In genomic region chr13:113969973-113970611, GRCh38 we compare ENCODE assay signal across 18 cellular contexts. TPM values are rescaled to one million over a fixed set of nuclear protein-coding genes. Genes with fewer than 3 reads are reported as not detected.
DNase-seq lines count a peak whose midpoint lies in the region; ATAC-seq and TF ChIP-seq lines count a peak whose summit lies in the region.
"Had no signal": no experiment of that assay in that cellular context is flagged by ENCODE, and none has a peak within 500 bp of the region (broad histone marks: within the 10 kb centered on the region; RNA-seq: fewer than 3 reads in every experiment).

No MANE protein-coding gene starts in this region.

- intact Hi-C loops in PC-3 (cut with micrococcal nuclease) = loop anchor here (10.0 kb wide), 1 partner anchor 95 kb away; no protein-coding TSS in a partner anchor

- TF ChIP-seq CTCF in PC-3 (conservative IDR thresholded peaks at IDR 0.05; ENCODE audit: low read depth, low read length) (no peak), endodermal cell (conservative IDR thresholded peaks at IDR 0.05) (no peak), lung (IDR thresholded peaks at IDR 0.05; ENCODE audit: control extremely low read depth, extremely low read depth) (no peak)

- H3K9ac ChIP-seq in PC-3 (ENCODE audit: low read length) (peak overlapping the region; percentile 39), endodermal cell (ENCODE audit: extremely low read depth, low read length, poor library complexity, severe bottlenecking) (no peak overlapping the region), subcutaneous abdominal adipose tissue (ENCODE audit: low read length in 5 of 5) (peak overlapping the region in 1 of 5 donors; percentile 29)
- H3K9ac ChIP-seq: BLaER1 treated with 17β-estradiol and CSF1 and Interleukin-3, amounts not matched to agents 10 nM and 100 nM had no signal

- WGBS in endodermal cell (ENCODE audit: insufficient coverage in 1 of 2, insufficient read length in 1 of 2), 2 experiments = 93 to 96% methylated on average over 10 to 20 of the region's 20 CpGs
- 81 to 89% methylated on average over 20 of the region's 20 CpGs for WGBS in lung, 2 donors

- H3K9me3 Mint-ChIP-seq in endodermal cell = no peaks in the 10 kb centered on the region
- H3K9me3 Mint-ChIP-seq in activated CD8-positive, alpha-beta memory T cell treated with anti-CD3 and anti-CD28 coated beads, Interleukin-2, amount 10 ng/mL, durations not matched to agents 7 days and 5 days (ENCODE audit: low read depth) = no peaks in the 10 kb centered on the region

- POLR2A ChIA-PET in PC-3 (lab: Charles Lee; ENCODE audit: unreplicated experiment) = no interaction called here

- TSS peak; percentile 17 for BruUV-seq in PC-3 (replicated peaks; lab: Mats Ljungman, UMichigan)

- H4K20me1 ChIP-seq in PC-3 (ENCODE audit: low read length) = no peaks in the 10 kb centered on the region

- H2AFZ ChIP-seq in PC-3 (ENCODE audit: low read length) = peak overlapping the region; percentile 62; the same call in 1 of the 2 replicates

- H3K4me1 Mint-ChIP-seq in endodermal cell = peaks cover 5% of the 10 kb centered on the region
- no peaks in the 10 kb centered on the region for H3K4me1 Mint-ChIP-seq in activated CD8-positive, alpha-beta memory T cell treated with anti-CD3 and anti-CD28 coated beads, Interleukin-2, amount 10 ng/mL, durations not matched to agents 7 days and 5 days

- peak overlapping the region; percentile 71 for H3K4me2 ChIP-seq in PC-3 (ENCODE audit: low read length)
- H3K4me2 ChIP-seq: BLaER1 treated with 17β-estradiol and CSF1 and Interleukin-3, amounts not matched to agents 10 nM and 100 nM had no signal

- no peaks in the 10 kb centered on the region for H3K27me3 Mint-ChIP-seq in endodermal cell (ENCODE audit: insufficient read depth)
- H3K27me3 Mint-ChIP-seq in activated CD8-positive, alpha-beta memory T cell treated with anti-CD3 and anti-CD28 coated beads, Interleukin-2, amount 10 ng/mL, durations not matched to agents 7 days and 5 days = no peaks in the 10 kb centered on the region
- H3K27me3 Mint-ChIP-seq: progenitor cell of endocrine pancreas had no signal

- H3K9me3 ChIP-seq in PC-3 (ENCODE audit: low read length) (no peaks in the 10 kb centered on the region), endodermal cell (ENCODE audit: control insufficient read depth, low read length) (peaks cover 6% of the 10 kb centered on the region), lung (ENCODE audit: control insufficient read depth in 2 of 2, insufficient read depth in 1 of 2, low read length in 1 of 2) (no peaks in the 10 kb centered on the region), subcutaneous abdominal adipose tissue (ENCODE audit: control insufficient read depth in 5 of 5, low read length in 5 of 5) (no peaks in the 10 kb centered on the region)

- H3K79me2 ChIP-seq in PC-3 (ENCODE audit: low read length) = no peaks in the 10 kb centered on the region

- H3K4me1 ChIP-seq in PC-3 (ENCODE audit: insufficient read depth, low read length) = peaks cover 21% of the 10 kb centered on the region
- peaks cover 3% of the 10 kb centered on the region for H3K4me1 ChIP-seq in endodermal cell (ENCODE audit: control insufficient read depth, insufficient read depth, low read length)
- H3K4me1 ChIP-seq in lung (ENCODE audit: control insufficient read depth in 2 of 2, insufficient read depth in 2 of 2, low read length in 2 of 2) = peaks cover 5 to 8% of the 10 kb centered on the region in 2 donors
- H3K4me1 ChIP-seq in subcutaneous abdominal adipose tissue (ENCODE audit: control insufficient read depth in 5 of 5, insufficient read depth in 5 of 5, low read length in 5 of 5) = peaks cover 10 to 26% (median 20%) of the 10 kb centered on the region in 5 donors
- H3K4me1 ChIP-seq: BLaER1 treated with 17β-estradiol and CSF1 and Interleukin-3, amounts not matched to agents 10 nM and 100 nM had no signal

- H3K9me2 ChIP-seq in PC-3 (replicated peaks; ENCODE audit: low read length) = no peaks in the 10 kb centered on the region

- no peaks in the 10 kb centered on the region for H3K36me3 Mint-ChIP-seq in endodermal cell (ENCODE audit: low read depth)
- H3K36me3 Mint-ChIP-seq in activated CD8-positive, alpha-beta memory T cell treated with anti-CD3 and anti-CD28 coated beads, Interleukin-2, amount 10 ng/mL, durations not matched to agents 7 days and 5 days = no peaks in the 10 kb centered on the region

- peak overlapping the region; percentile 81 for H3K27ac Mint-ChIP-seq in endodermal cell
- H3K27ac Mint-ChIP-seq in activated CD8-positive, alpha-beta memory T cell treated with anti-CD3 and anti-CD28 coated beads, Interleukin-2, amount 10 ng/mL, durations not matched to agents 7 days and 5 days = no peak overlapping the region
- H3K27ac Mint-ChIP-seq: progenitor cell of endocrine pancreas had no signal

- peak; percentile 74 for ATAC-seq in PC-3
- peak; percentile 77 for ATAC-seq in lung (ENCODE audit: insufficient read depth, low FRiP score)
- no peak for ATAC-seq in HG03196 (IDR thresholded peaks at IDR 0.05; ENCODE audit: unreplicated experiment)
- ATAC-seq in HG02852 (IDR thresholded peaks at IDR 0.05; ENCODE audit: unreplicated experiment) = no peak
- ATAC-seq in activated CD8-positive, alpha-beta memory T cell treated with anti-CD3 and anti-CD28 coated beads, Interleukin-2, amount 10 ng/mL, durations not matched to agents 7 days and 5 days = no peak
- ATAC-seq: GM12878 had no signal

- H3F3A ChIP-seq in PC-3 (ENCODE audit: low read length, unreplicated experiment) = no peaks in the 10 kb centered on the region

- peak overlapping the region; percentile 23; the same call in 1 of the 2 replicates for H3K4me3 ChIP-seq in PC-3 (ENCODE audit: low read length)
- H3K4me3 ChIP-seq in endodermal cell (ENCODE audit: low read length) = no peak overlapping the region
- H3K4me3 ChIP-seq in lung = no peak overlapping the region
- H3K4me3 ChIP-seq in subcutaneous abdominal adipose tissue (ENCODE audit: low read depth in 1 of 5, low read length in 5 of 5) = no peak overlapping the region
- H3K4me3 ChIP-seq: BLaER1 treated with 17β-estradiol and CSF1 and Interleukin-3, amounts not matched to agents 10 nM and 100 nM; GM12878 had no signal

- CTCF ChIA-PET in PC-3 (lab: Charles Lee) = no interaction called here
- CTCF ChIA-PET in activated CD8-positive, alpha-beta memory T cell treated with anti-CD3 and anti-CD28 coated beads, Interleukin-2, amount 10 ng/mL, durations not matched to agents 7 days and 5 days (lab: Charles Lee) = no interaction called here

- DNase-seq in PC-3 = peak; percentile 57
- DNase-seq in endodermal cell = no peak
- DNase-seq in lung (ENCODE audit: low spot score) = peak; percentile 81
- no peak for DNase-seq in activated CD8-positive, alpha-beta memory T cell treated with anti-CD3 and anti-CD28 coated beads, Interleukin-2, amount 10 ng/mL, durations not matched to agents 7 days and 5 days
- DNase-seq in NCI-H2107 treated with DMSO at 0.1 percent for 48 hours (lab: John Stamatoyannopoulos, UW; ENCODE audit: unreplicated experiment) = no peak
- DNase-seq: activated gamma-delta T cell treated with Interleukin-2 at 50 U/mL for 16 hours, DND-41, mesenchymal stem cell, NCI-H1105, NCI-H748 treated with DMSO at 0.1 percent for 48 hours, SHP77, T-helper 9 cell had no signal

- H3K27me3 ChIP-seq in PC-3 (ENCODE audit: low read length) (no peaks in the 10 kb centered on the region), endodermal cell (ENCODE audit: control insufficient read depth, insufficient read depth, low read length, poor library complexity, severe bottlenecking) (no peaks in the 10 kb centered on the region), lung (ENCODE audit: control insufficient read depth, insufficient read depth) (no peaks in the 10 kb centered on the region), subcutaneous abdominal adipose tissue (ENCODE audit: control insufficient read depth in 5 of 5, insufficient read depth in 4 of 5, low read length in 5 of 5) (no peaks in the 10 kb centered on the region)
- H3K27me3 ChIP-seq: BLaER1 treated with 17β-estradiol and CSF1 and Interleukin-3, amounts not matched to agents 10 nM and 100 nM had no signal

- H3K36me3 ChIP-seq in PC-3 (ENCODE audit: low read depth, low read length) (peaks cover 4% of the 10 kb centered on the region; the same call in 1 of the 2 replicates), endodermal cell (ENCODE audit: control insufficient read depth, insufficient read depth, low read length) (no peaks in the 10 kb centered on the region), lung (ENCODE audit: control insufficient read depth in 2 of 2, insufficient read depth in 2 of 2, low read length in 2 of 2) (peaks cover 0 to 9% of the 10 kb centered on the region in 2 donors), subcutaneous abdominal adipose tissue (ENCODE audit: control insufficient read depth in 5 of 5, insufficient read depth in 5 of 5, low read length in 5 of 5) (peaks cover 0 to 24% (median 11%) of the 10 kb centered on the region in 5 donors)

- H3K4me3 Mint-ChIP-seq in endodermal cell = no peak overlapping the region
- no peak overlapping the region for H3K4me3 Mint-ChIP-seq in activated CD8-positive, alpha-beta memory T cell treated with anti-CD3 and anti-CD28 coated beads, Interleukin-2, amount 10 ng/mL, durations not matched to agents 7 days and 5 days

- H3K27ac ChIP-seq in PC-3 (ENCODE audit: low read length) = peak overlapping the region; percentile 82
- H3K27ac ChIP-seq in endodermal cell (ENCODE audit: low read depth, low read length) = no peak overlapping the region
- peak overlapping the region in 1 of 2 donors; percentile 84 for H3K27ac ChIP-seq in lung (ENCODE audit: low read depth in 1 of 2, low read length in 1 of 2)
- H3K27ac ChIP-seq in subcutaneous abdominal adipose tissue (ENCODE audit: low read depth, low read length) = peak overlapping the region; percentile 74
- H3K27ac ChIP-seq: BLaER1 treated with 17β-estradiol and CSF1 and Interleukin-3, amounts not matched to agents 10 nM and 100 nM had no signal

RNA-seq across cellular contexts. Expression of gene C13orf46, which starts 3.8 kb away (rescaled TPM):
- 0.07 and 0.23 TPM in 2 replicates for total RNA-seq in PC-3 (2014; rRNA removed)
- total RNA-seq in endodermal cell = under 1 TPM; 0.20 to 0.27 TPM
- polyA plus RNA-seq in endodermal cell (2013, experiment 1 of 2) = 0.14 TPM
- polyA plus RNA-seq in endodermal cell (2013, experiment 2 of 2) = 0.25 TPM
- total RNA-seq in lung = 10 to 100 TPM in 1 of 2 donors, 1 to 10 TPM in 1; 1.1 to 11.3 TPM
- polyA plus RNA-seq in lung = 10 to 100 TPM in 1 of 2 donors, 1 to 10 TPM in 1; 2.7 to 10.1 TPM
- 1 to 10 TPM in 1 of 2 experiments, under 1 TPM in 1; 0.37 to 2.3 TPM for total RNA-seq in activated CD8-positive, alpha-beta memory T cell treated with anti-CD3 and anti-CD28 coated beads, Interleukin-2, amount 10 ng/mL, durations not matched to agents 7 days and 5 days

Comparison
In these comparisons a context has a peak if more than half of its experiments do, and no peak if none do; other contexts are left out.
1. ATAC-seq: peak in PC-3 (single experiment) and lung (single experiment); none in HG03196 (single experiment), HG02852 (single experiment) and activated CD8-positive, alpha-beta memory T cell treated with anti-CD3 and anti-CD28 coated beads, Interleukin-2, amount 10 ng/mL, durations not matched to agents 7 days and 5 days (single experiment).
2. DNase-seq: peak in PC-3 (single experiment) and lung (single experiment); none in endodermal cell (single experiment), activated CD8-positive, alpha-beta memory T cell treated with anti-CD3 and anti-CD28 coated beads, Interleukin-2, amount 10 ng/mL, durations not matched to agents 7 days and 5 days (single experiment) and NCI-H2107 treated with DMSO at 0.1 percent for 48 hours (single experiment).